8 cellular contexts compared by ENCODE assay signal in the genomic region with DNA sequence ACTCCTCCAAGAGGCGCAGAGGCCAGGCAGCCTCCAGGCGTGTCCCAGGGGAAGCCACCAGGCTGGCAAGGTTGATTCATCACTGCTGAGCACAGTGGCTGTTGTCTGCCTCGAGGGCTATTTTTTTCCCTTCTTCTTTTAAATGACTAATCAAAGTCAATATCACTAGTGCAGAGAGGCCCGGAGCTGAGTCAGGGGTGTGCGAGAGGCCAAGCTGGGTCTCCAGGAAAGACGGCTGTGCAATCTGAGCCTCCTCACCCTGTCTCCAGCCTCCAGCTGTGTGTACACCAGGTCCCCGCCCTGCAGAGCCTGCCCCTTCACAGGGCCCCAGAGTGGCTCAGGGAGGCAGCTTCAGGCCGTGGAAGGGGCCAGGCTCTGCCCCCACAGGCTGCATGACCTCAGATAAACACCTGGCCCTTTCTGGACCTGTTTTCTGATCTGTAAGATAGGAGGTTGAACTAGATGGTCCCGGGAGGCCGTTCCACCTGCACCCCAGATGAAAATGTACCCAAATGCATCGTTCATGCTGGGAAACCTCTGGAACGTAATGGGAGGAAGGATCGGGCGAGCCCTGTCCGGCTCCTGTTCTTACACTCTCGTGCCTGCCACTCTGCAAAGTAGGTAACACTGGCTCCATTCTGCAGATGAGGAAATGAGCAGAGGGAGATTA. TPM values are rescaled to one million over a fixed set of nuclear protein-coding genes. Genes with fewer than 3 reads are reported as not detected.
DNase-seq lines count a peak whose midpoint lies in the region; ATAC-seq, FAIRE-seq and TF ChIP-seq lines count a peak whose summit lies in the region.

No MANE protein-coding gene starts in this region.

- no TSS peak for BruUV-seq in HCT116 (replicated peaks; lab: Mats Ljungman, UMichigan)

- ATAC-seq in HCT116 (peak; percentile 83), GM18858 (IDR thresholded peaks at IDR 0.05; ENCODE audit: unreplicated experiment) (no peak), GM18873 (IDR thresholded peaks at IDR 0.05; ENCODE audit: low FRiP score, unreplicated experiment) (no peak)

- H3K36me3 Mint-ChIP-seq in astrocyte (ENCODE audit: low read depth, unreplicated experiment): peaks cover 5% of the 10 kb centered on the region
- H3K36me3 Mint-ChIP-seq in nephron (ENCODE audit: low read depth): no peaks in the 10 kb centered on the region

- H3K27ac Mint-ChIP-seq in astrocyte (ENCODE audit: unreplicated experiment) (peak overlapping the region; percentile 12), nephron (peak overlapping the region; percentile 83 to 94 (median 94))

- no peaks in the 10 kb centered on the region for H3K9me3 ChIP-seq in HCT116 (ENCODE audit: control insufficient read depth in 1 of 2, insufficient read depth in 1 of 2, low read depth in 1 of 2, low read length in 2 of 2)
- H3K9me3 ChIP-seq in NT2/D1 (ENCODE audit: insufficient read depth, low read length): no peaks in the 10 kb centered on the region
- H3K9me3 ChIP-seq in astrocyte (ENCODE audit: insufficient read depth, low read depth, low read length): no peaks in the 10 kb centered on the region

- peaks cover 0 to 3% of the 10 kb centered on the region in 2 experiments; a peak in 1 of 4 replicates for H3K36me3 ChIP-seq in HCT116 (ENCODE audit: control insufficient read depth in 1 of 2, insufficient read depth in 2 of 2, low read length in 2 of 2)
- H3K36me3 ChIP-seq in NT2/D1 (ENCODE audit: insufficient read depth, insufficient read length, low read length): peaks cover 6% of the 10 kb centered on the region
- peaks cover 16% of the 10 kb centered on the region for H3K36me3 ChIP-seq in astrocyte (ENCODE audit: insufficient read depth, low read length)

- H3K9me3 Mint-ChIP-seq in astrocyte (ENCODE audit: unreplicated experiment): no peaks in the 10 kb centered on the region
- no peaks in the 10 kb centered on the region for H3K9me3 Mint-ChIP-seq in nephron

- H3K4me3 ChIP-seq in AG04449 (ENCODE audit: low read depth, low read length) (peak overlapping the region; percentile 20), HCT116 (replicated peaks in 1 of 2; ENCODE audit: low read depth in 1 of 2, low read length in 2 of 2) (peak overlapping the region in 1 of 2 experiments; percentile 42; a peak in 3 of 4 replicates), NT2/D1 (ENCODE audit: insufficient read length, low read depth) (no peak overlapping the region), astrocyte (ENCODE audit: insufficient read depth, low read depth, low read length) (peak overlapping the region; percentile 26)

- H3K79me2 ChIP-seq in HCT116 (ENCODE audit: insufficient read depth, low read length) (peaks cover 79% of the 10 kb centered on the region), astrocyte (ENCODE audit: insufficient read depth, low read length) (peaks cover 85% of the 10 kb centered on the region)

- intact Hi-C loops in HCT116 (cut with micrococcal nuclease): loop anchor here (1.0 kb wide), 1 partner anchor 8 kb away; no protein-coding TSS in a partner anchor

- DNase-seq in AG04449 (ENCODE audit: low read depth, low spot score): peak; percentile 82
- DNase-seq in HCT116 (ENCODE audit: low read depth, low spot score): peak; percentile 93
- DNase-seq in NT2/D1 (ENCODE audit: low read depth, low spot score): no peak
- peak; percentile 90 for DNase-seq in astrocyte (ENCODE audit: low read depth)
- no peak for DNase-seq in effector CD8-positive, alpha-beta T cell (lab: John Stamatoyannopoulos, UW)

- no peak for FAIRE-seq in astrocyte (lab: Jason Lieb, UNC)

- H3K27me3 Mint-ChIP-seq in astrocyte (ENCODE audit: low read depth, unreplicated experiment) (peaks cover 4% of the 10 kb centered on the region), nephron (ENCODE audit: low read depth) (peaks cover 4% of the 10 kb centered on the region)

- TF ChIP-seq CTCF in AG04449 (IDR thresholded peaks at IDR 0.05; ENCODE audit: insufficient read depth, low read length, missing control alignments) (no peak), HCT116 (IDR thresholded peaks at IDR 0.05 in 2 of 3, conservative IDR thresholded peaks at IDR 0.05 in 1 of 3; ENCODE audit: borderline replicate concordance in 1 of 3, insufficient read depth in 1 of 3, low read depth in 2 of 3, low read length in 2 of 3) (no peak), astrocyte (IDR thresholded peaks at IDR 0.05; ENCODE audit: insufficient read depth, low read depth, low read length) (no peak), nephron (IDR thresholded peaks at IDR 0.05; ENCODE audit: unreplicated experiment in 3 of 3) (no peak)

- H3K4me3 Mint-ChIP-seq in astrocyte (ENCODE audit: unreplicated experiment) (peak overlapping the region; percentile 34), nephron (peak overlapping the region; percentile 64 to 75 (median 72))

- CTCF ChIA-PET in AG04449 (lab: Yijun Ruan, JAX): interaction anchor here (1.2 to 5.4 kb wide), 7 partner anchors 9 to 109 kb away, joined by 3 to 26 read pairs (median 8); a partner anchor contains a TSS
- CTCF ChIA-PET in HCT116 (lab: Charles Lee): interaction anchor here (0.9 to 1.7 kb wide), 4 partner anchors 10 to 109 kb away, joined by 4 to 9 read pairs (median 6); no protein-coding TSS in a partner anchor

- H3K27me3 ChIP-seq in HCT116 (ENCODE audit: insufficient read depth, low read length) (no peaks in the 10 kb centered on the region), NT2/D1 (ENCODE audit: insufficient read depth, insufficient read length) (peaks cover 16% of the 10 kb centered on the region), astrocyte (ENCODE audit: insufficient read depth, low read length) (no peaks in the 10 kb centered on the region)

- POLR2A ChIA-PET in AG04449 (lab: Yijun Ruan, JAX) (interaction anchor here (0.8 to 4.3 kb wide), 4 partner anchors 10 to 135 kb away, joined by 3 to 47 read pairs (median 4); no protein-coding TSS in a partner anchor), HCT116 (lab: Charles Lee) (interaction anchor here (0.5 to 2.0 kb wide), 5 partner anchors 9 to 127 kb away, joined by 3 to 17 read pairs (median 3); a partner anchor contains a TSS)

- H3K4me2 ChIP-seq in HCT116 (ENCODE audit: low read length): peak overlapping the region; percentile 84
- peak overlapping the region; percentile 91 for H3K4me2 ChIP-seq in astrocyte (ENCODE audit: low read length)

- H3K4me1 Mint-ChIP-seq in astrocyte (ENCODE audit: low read depth, unreplicated experiment): peaks cover 20% of the 10 kb centered on the region
- H3K4me1 Mint-ChIP-seq in nephron: peaks cover 47% of the 10 kb centered on the region

- RAD21 ChIA-PET in HCT116 (lab: Charles Lee; ENCODE audit: low non-redundant PET in 1 of 2, low total read pairs in 2 of 2, uncharacterized antibody in 2 of 2, unreplicated experiment in 2 of 2): interaction anchor here (0.6 to 2.8 kb wide), 5 partner anchors 9 to 109 kb away, joined by 3 to 8 read pairs (median 4); no protein-coding TSS in a partner anchor

- no peak for TF ChIP-seq POLR2A in HCT116 (IDR thresholded peaks at IDR 0.05; ENCODE audit: borderline replicate concordance, extremely low read depth, insufficient read depth, insufficient read length)

- H3K27ac ChIP-seq in HCT116 (ENCODE audit: low read depth, low read length) (peak overlapping the region; percentile 81), astrocyte (ENCODE audit: low read depth, low read length) (peak overlapping the region; percentile 95)

- H3K4me1 ChIP-seq in HCT116 (ENCODE audit: control insufficient read depth in 1 of 2, insufficient read depth in 2 of 2, low read length in 2 of 2): peaks cover 45 to 64% of the 10 kb centered on the region in 2 experiments
- peaks cover 11% of the 10 kb centered on the region for H3K4me1 ChIP-seq in NT2/D1 (ENCODE audit: insufficient read depth, insufficient read length)
- peaks cover 46% of the 10 kb centered on the region for H3K4me1 ChIP-seq in astrocyte (ENCODE audit: insufficient read depth, low read length)

- H3K9me2 ChIP-seq in HCT116 (ENCODE audit: insufficient read depth): no peaks in the 10 kb centered on the region

- no peak for TF ChIP-seq RAD21 in HCT116 (IDR thresholded peaks at IDR 0.05; ENCODE audit: low read depth)

- H3K9ac ChIP-seq in HCT116 (ENCODE audit: low read length) (peak overlapping the region; percentile 63), NT2/D1 (ENCODE audit: insufficient read length, low read depth) (peak overlapping the region; percentile 42), astrocyte (ENCODE audit: low read length) (peak overlapping the region; percentile 95)

- H4K20me1 ChIP-seq in HCT116 (ENCODE audit: insufficient read depth) (peaks cover 8% of the 10 kb centered on the region; the same call in 1 of the 2 replicates), astrocyte (ENCODE audit: insufficient read depth, low read length) (peaks cover 75% of the 10 kb centered on the region)

- no peak overlapping the region for H2AFZ ChIP-seq in HCT116 (ENCODE audit: low read depth, low read length, poor library complexity, severe bottlenecking)
- no peak overlapping the region for H2AFZ ChIP-seq in astrocyte (ENCODE audit: low read depth, low read length)

TF ChIP-seq in HCT116, 20 proteins besides CTCF, POLR2A, EP300 and RAD21 (continues in another document):
- TF ChIP-seq TCF7L2 (IDR thresholded peaks at IDR 0.05; ENCODE audit: borderline replicate concordance, extremely low read depth, insufficient read depth, insufficient read length) (peak; percentile 75), JUND (IDR thresholded peaks at IDR 0.05) (no peak), SP1 (IDR thresholded peaks at IDR 0.05; ENCODE audit: low read depth) (no peak)

RNA-seq across cellular contexts. Expression of a gene that starts 3.7 kb away (rescaled TPM):
- total RNA-seq in HCT116 (2021; ENCODE audit: unreplicated experiment): 39.4 TPM
- 41.2 and 46.8 TPM in 2 replicates for polyA plus RNA-seq in HCT116 (2012)
- 15.0 and 19.7 TPM in 2 replicates for total RNA-seq in astrocyte

RNA-seq across cellular contexts. Expression of a gene that starts 22.8 kb away (rescaled TPM):
- total RNA-seq in HCT116 (2021; ENCODE audit: unreplicated experiment) (69.8 TPM), astrocyte (9.3 and 10.8 TPM in 2 replicates)
- polyA plus RNA-seq in HCT116 (2012): 56.8 and 61.1 TPM in 2 replicates

RNA-seq across cellular contexts. Expression of a gene that starts 32.4 kb away (rescaled TPM):
- 168 TPM for total RNA-seq in HCT116 (2021; ENCODE audit: unreplicated experiment)
- 148 and 164 TPM in 2 replicates for polyA plus RNA-seq in HCT116 (2012)
- total RNA-seq in astrocyte: 68.3 and 73.1 TPM in 2 replicates

RNA-seq across cellular contexts. Expression of a gene that starts 32.5 kb away (rescaled TPM):
- 8.5 TPM for total RNA-seq in HCT116 (2021; ENCODE audit: unreplicated experiment)
- polyA plus RNA-seq in HCT116 (2012): 3.4 and 5.1 TPM in 2 replicates
- 10.5 and 11.0 TPM in 2 replicates for total RNA-seq in astrocyte

RNA-seq across cellular contexts. Expression of a gene that starts 48.2 kb away (rescaled TPM):
- total RNA-seq in HCT116 (2021; ENCODE audit: unreplicated experiment) (9.5 TPM), astrocyte (2.9 and 3.6 TPM in 2 replicates)
- 8.2 and 9.2 TPM in 2 replicates for polyA plus RNA-seq in HCT116 (2012)

Comparison
In these comparisons a context has a peak if more than half of its experiments do, and no peak if none do; other contexts are left out.
1. DNase-seq: peak in AG04449 (single experiment), HCT116 (single experiment) and astrocyte (single experiment); none in NT2/D1 (single experiment) and effector CD8-positive, alpha-beta T cell (single experiment).
2. H3K9ac ChIP-seq: peak in every context shown above with its lines; median percentile 95 in astrocyte; 63 in HCT116; 42 in NT2/D1.